Comparison of ENCODE assay signal across 23 cellular contexts in the genomic region with DNA sequence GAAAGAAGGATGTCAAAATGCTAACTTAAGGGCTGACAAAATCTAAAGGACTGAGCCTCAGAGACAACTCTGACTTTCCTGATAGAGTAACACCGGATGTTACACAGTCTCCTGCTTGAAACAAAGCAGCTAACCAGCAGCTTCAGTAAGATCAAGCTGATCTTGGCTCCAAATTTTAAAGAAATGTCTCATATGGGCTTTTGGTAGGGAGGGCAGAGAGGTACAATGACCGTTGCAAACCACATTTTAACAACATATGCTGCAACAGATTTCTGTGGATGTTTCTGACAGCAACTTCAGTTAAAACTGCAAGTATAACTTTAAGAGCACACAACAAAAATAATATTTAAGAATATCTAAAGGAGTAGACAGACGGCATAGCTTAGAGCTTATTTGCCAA. TPM values are rescaled to one million over a fixed set of nuclear protein-coding genes. Genes with fewer than 3 reads are reported as not detected.
"Had no signal": no experiment of that assay in that cellular context is flagged by ENCODE, and none has a peak within 500 bp of the region (broad histone marks: within the 10 kb centered on the region; RNA-seq: fewer than 3 reads in every experiment).

No MANE protein-coding gene starts in this region.

- ATAC-seq: activated CD8-positive, alpha-beta T cell treated with anti-CD3 and anti-CD28 coated beads, Interleukin-2, amount 10 ng/mL, durations not matched to agents 7 days and 5 days; activated naive CD4-positive, alpha-beta T cell treated with anti-CD3 and anti-CD28 coated beads, Interleukin-2, amount 50 U/mL, for 72 hours; activated T-cell treated with anti-CD3 and anti-CD28 coated beads, Interleukin-2, amount 50 U/mL, for 72 hours; left lung; stimulated activated naive B cell treated with anti-CD40 and anti-IgM and Interleukin-4, amounts not matched to agents 10 μg/mL and 1 μg/mL and 100 μg/mL, for 72 hours had no signal

- H3K79me2 ChIP-seq: hepatocyte, parathyroid adenoma had no signal

- H3K36me3 ChIP-seq: vagina had no signal

- H3K27me3 ChIP-seq: esophagus squamous epithelium, hepatocyte, left lung, tibial nerve, vagina had no signal

- H3K4me1 ChIP-seq: esophagus squamous epithelium, left lung, parathyroid adenoma, tibial nerve, vagina had no signal

- DNase-seq: activated CD4-positive, alpha-beta T cell treated with anti-CD3 and anti-CD28 coated beads, Interleukin-2, amount 10 ng/mL, durations not matched to agents 24 days and 14 days; activated CD4-positive, CD25-positive, alpha-beta regulatory T cell; activated CD8-positive, alpha-beta memory T cell treated with anti-CD3 and anti-CD28 coated beads, Interleukin-2, amount 50 U/mL, for 4 hours; activated CD8-positive, alpha-beta T cell treated with anti-CD3 and anti-CD28 coated beads, Interleukin-2, amount 10 ng/mL, durations not matched to agents 7 days and 5 days; activated gamma-delta T cell; activated T-cell treated with anti-CD3 and anti-CD28 coated beads, Interleukin-2, amount 50 U/mL, for 72 hours; esophagus squamous epithelium; islet precursor cell; left lung; mammary epithelial cell; naive B cell; stimulated activated CD4-positive, alpha-beta T cell treated with anti-CD3 and anti-CD28 coated beads, Interleukin-2, amount 100 ng/mL, for 48 hours; stimulated activated naive B cell treated with anti-CD40 and anti-IgM and Interleukin-4, amounts not matched to agents 10 μg/mL and 1 μg/mL and 100 μg/mL, for 72 hours had no signal

- H3K27ac ChIP-seq: esophagus squamous epithelium, hepatocyte, left lung, parathyroid adenoma, tibial nerve, vagina had no signal

- H3K4me3 ChIP-seq: esophagus squamous epithelium, hepatocyte, left lung, tibial nerve, vagina had no signal

- H3K9me3 ChIP-seq: esophagus squamous epithelium, left lung, tibial nerve, vagina had no signal

- H2AFZ ChIP-seq: hepatocyte, parathyroid adenoma had no signal

- H3K9ac ChIP-seq: parathyroid adenoma had no signal

- H3K4me2 ChIP-seq: hepatocyte had no signal

RNA-seq across cellular contexts. Expression of a gene that starts 34.2 kb away (rescaled TPM):
- total RNA-seq: activated CD4-positive, alpha-beta T cell treated with anti-CD3 and anti-CD28 coated beads, Interleukin-2, amount 10 ng/mL, durations not matched to agents 24 days and 14 days; activated CD8-positive, alpha-beta T cell treated with anti-CD3 and anti-CD28 coated beads, Interleukin-2, amount 10 ng/mL, durations not matched to agents 7 days and 5 days; activated naive CD4-positive, alpha-beta T cell treated with anti-CD3 and anti-CD28 coated beads, Interleukin-2, amount 50 U/mL, for 72 hours; activated T-cell treated with anti-CD3 and anti-CD28 coated beads, Interleukin-2, amount 50 U/mL, for 72 hours; cardiac septum; fibroblast of villous mesenchyme; glomerular endothelial cell; mammary epithelial cell; renal cortical epithelial cell; skeletal muscle tissue had no signal
